In the genomic region with DNA sequence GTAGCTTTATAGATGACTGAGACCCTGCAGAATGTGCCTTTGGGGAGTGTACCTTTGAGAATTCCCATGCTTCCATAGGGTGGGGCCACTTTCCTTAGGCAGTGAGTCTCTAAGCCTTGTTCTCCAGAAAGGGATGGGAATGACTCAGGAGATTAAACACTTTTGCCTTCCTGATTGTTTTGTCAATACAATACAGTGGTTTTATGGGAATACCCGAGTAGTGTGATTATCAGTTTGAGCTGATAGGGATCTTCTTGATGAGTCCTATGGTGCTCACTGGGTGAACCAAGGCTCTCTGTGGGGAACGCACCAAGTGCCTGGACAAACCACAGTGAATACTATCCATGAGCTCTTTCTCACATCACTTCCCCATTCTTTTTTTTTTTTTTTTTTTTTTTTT, we compare ENCODE assay signal across 11 cellular contexts. TPM values are rescaled to one million over a fixed set of nuclear protein-coding genes. Genes with fewer than 3 reads are reported as not detected.
DNase-seq lines count a peak whose midpoint lies in the region; ATAC-seq and TF ChIP-seq lines count a peak whose summit lies in the region.
"Had no signal": no experiment of that assay in that cellular context is flagged by ENCODE, and none has a peak within 500 bp of the region (broad histone marks: within the 10 kb centered on the region; RNA-seq: fewer than 3 reads in every experiment).

No MANE protein-coding gene starts in this region.

- H2AK9ac ChIP-seq in IMR-90 (replicated peaks; ENCODE audit: low read depth, low read length, poor library complexity): no peak overlapping the region

- H3K4ac ChIP-seq in IMR-90 (ENCODE audit: low read depth, low read length): peak overlapping the region; percentile 62

- TF ChIP-seq RAD21 in IMR-90 (IDR thresholded peaks at IDR 0.05; ENCODE audit: low read length): no peak; the same call in 1 of the 2 replicates

- H3K27me3 ChIP-seq in IMR-90 (ENCODE audit: control insufficient read depth, insufficient read depth, low read length) (no peaks in the 10 kb centered on the region), lower lobe of right lung (ENCODE audit: low read depth) (no peaks in the 10 kb centered on the region)

- peaks cover 4 to 34% of the 10 kb centered on the region in 2 experiments for H3K79me1 ChIP-seq in IMR-90 (ENCODE audit: low read depth in 1 of 2, low read length in 2 of 2)

- no peak for ATAC-seq in IMR-90 (ENCODE audit: low read depth)
- ATAC-seq in lower lobe of right lung: peak; percentile 73 to 83
- ATAC-seq in HG02588 (IDR thresholded peaks at IDR 0.05; ENCODE audit: unreplicated experiment): no peak
- ATAC-seq in HG03045 (IDR thresholded peaks at IDR 0.05; ENCODE audit: unreplicated experiment): no peak

- peak overlapping the region; percentile 50 for H2BK120ac ChIP-seq in IMR-90 (ENCODE audit: low read depth, low read length)

- in situ Hi-C loops in IMR-90 (cut with MboI; ENCODE audit: low sequenced_read_pairs): no loop called here
- in situ Hi-C loops in astrocyte of the spinal cord (cut with HindIII; ENCODE audit: low sequenced_read_pairs): no loop called here

- no TSS peak for BruUV-seq in IMR-90 (replicated peaks; lab: Mats Ljungman, UMichigan)

- DNase-seq in A172 (ENCODE audit: low spot score) (peak; percentile 98), IMR-90 (peak; percentile 74), astrocyte of the spinal cord (ENCODE audit: low read depth, low spot score) (peak; percentile 54), lower lobe of right lung (no peak), NCI-H1694 (lab: John Stamatoyannopoulos, UW) (no peak)
- no peak for DNase-seq in stimulated activated naive CD4-positive, alpha-beta T cell (lab: John Stamatoyannopoulos, UW)
- DNase-seq: activated CD4-positive, alpha-beta T cell treated with anti-CD3 and anti-CD28 coated beads, Interleukin-2, amount 10 ng/mL, durations not matched to agents 7 days and 5 days; foreskin melanocyte; stimulated activated CD4-positive, alpha-beta T cell treated with anti-CD3 and anti-CD28 coated beads, Interleukin-2, amount 100 ng/mL, for 48 hours had no signal

- H3K4me2 ChIP-seq in IMR-90 (ENCODE audit: low read depth, low read length): peak overlapping the region; percentile 27; the same call in 1 of the 2 replicates

- H3K27ac ChIP-seq in IMR-90 (ENCODE audit: insufficient read depth, low read length) (peak overlapping the region; percentile 4; the same call in 1 of the 2 replicates), lower lobe of right lung (peak overlapping the region; percentile 64)

- H3K9ac ChIP-seq in IMR-90 (ENCODE audit: low read depth, low read length): no peak overlapping the region

- no CpG with 5 or more reads among the region's 2 CpGs for WGBS in IMR-90 (ENCODE audit: extremely low coverage in 2 of 2, insufficient read length in 1 of 2), 2 experiments

- POLR2A ChIA-PET in IMR-90 (lab: Charles Lee; ENCODE audit: unreplicated experiment): interaction anchor here (1.0 kb wide), 1 partner anchor 10 kb away, joined by 3 read pairs; no protein-coding TSS in a partner anchor

- H2BK5ac ChIP-seq in IMR-90 (ENCODE audit: low read depth, low read length, poor library complexity, severe bottlenecking): peak overlapping the region; percentile 76

- peak overlapping the region; percentile 54 for H2AK5ac ChIP-seq in IMR-90 (ENCODE audit: low read depth, low read length)

- H4K5ac ChIP-seq in IMR-90 (ENCODE audit: low read depth, low read length): peak overlapping the region; percentile 1; the same call in 1 of the 2 replicates

- H3K4me3 ChIP-seq in IMR-90 (ENCODE audit: insufficient read depth, low read depth, low read length) (no peak overlapping the region), astrocyte of the spinal cord (ENCODE audit: low read depth, low read length) (no peak overlapping the region), lower lobe of right lung (no peak overlapping the region)

- no peak overlapping the region for H2AFZ ChIP-seq in IMR-90 (replicated peaks; ENCODE audit: low read length, poor library complexity)

- peak overlapping the region; percentile 30; the same call in 1 of the 2 replicates for H2BK20ac ChIP-seq in IMR-90 (ENCODE audit: low read depth, low read length)

- no peaks in the 10 kb centered on the region for H3K9me3 ChIP-seq in IMR-90 (ENCODE audit: control insufficient read depth, insufficient read depth, low read length)
- H3K9me3 ChIP-seq in lower lobe of right lung: no peaks in the 10 kb centered on the region

- TF ChIP-seq POLR2A in IMR-90 (IDR thresholded peaks at IDR 0.05; ENCODE audit: low read depth, low read length): no peak

- H3K9me1 ChIP-seq in IMR-90 (ENCODE audit: insufficient read depth, low read length): peaks cover 17% of the 10 kb centered on the region

- H3K23ac ChIP-seq in IMR-90 (ENCODE audit: low read depth, low read length): peak overlapping the region; percentile 39; the same call in 1 of the 2 replicates

- CTCF ChIA-PET in IMR-90 (lab: Yijun Ruan, JAX): interaction anchor here (0.6 kb wide), 1 partner anchor 15 kb away, joined by 3 read pairs; no protein-coding TSS in a partner anchor

- intact Hi-C loops in IMR-90 (cut with micrococcal nuclease) (no loop called here), lower lobe of right lung (cut with DNase I) (no loop called here)

- H3K18ac ChIP-seq in IMR-90 (ENCODE audit: low read depth, low read length): peak overlapping the region; percentile 5; the same call in 1 of the 2 replicates

- no peak overlapping the region for H3K56ac ChIP-seq in IMR-90 (ENCODE audit: extremely low read depth, insufficient read depth, low read length)

- peak overlapping the region; percentile 57 for H4K91ac ChIP-seq in IMR-90 (ENCODE audit: insufficient read depth, low read depth, low read length)

- peak overlapping the region; percentile 72; the same call in 2 of the 3 replicates for H2BK15ac ChIP-seq in IMR-90 (ENCODE audit: low read depth, low read length)

- peak overlapping the region in 1 of 2 experiments; percentile 73; a peak in 2 of 4 replicates for H4K8ac ChIP-seq in IMR-90 (ENCODE audit: low read depth in 2 of 2, low read length in 2 of 2)

- peaks cover 13% of the 10 kb centered on the region for H3K36me3 ChIP-seq in IMR-90 (ENCODE audit: control insufficient read depth, insufficient read depth, low read length)
- no peaks in the 10 kb centered on the region for H3K36me3 ChIP-seq in lower lobe of right lung

- dilution Hi-C loops in IMR-90 (cut with HindIII; ENCODE audit: low sequenced_read_pairs, unreplicated experiment): no loop called here

- H3K4me1 ChIP-seq in IMR-90 (ENCODE audit: control insufficient read depth, insufficient read depth, low read length) (peaks cover 27% of the 10 kb centered on the region), lower lobe of right lung (peaks cover 82% of the 10 kb centered on the region)

- no peak for TF ChIP-seq CTCF in IMR-90 (conservative IDR thresholded peaks at IDR 0.05; ENCODE audit: low read depth, low read length)
- TF ChIP-seq CTCF in astrocyte of the spinal cord (IDR thresholded peaks at IDR 0.05; ENCODE audit: low read depth, low read length): no peak
- no peak for TF ChIP-seq CTCF in lower lobe of right lung (IDR thresholded peaks at IDR 0.05)

- H3K14ac ChIP-seq in IMR-90 (replicated peaks; ENCODE audit: low read depth, low read length): peak overlapping the region; percentile 53

- peaks cover 4% of the 10 kb centered on the region; the same call in 1 of the 2 replicates for H4K20me1 ChIP-seq in IMR-90 (ENCODE audit: insufficient read depth, low read length)

TF ChIP-seq in IMR-90, 13 proteins besides CTCF, POLR2A, EP300 and RAD21:
- no peak for TF ChIP-seq RFX5 (IDR thresholded peaks at IDR 0.05; ENCODE audit: low read depth, low read length)
- 0 out of 2 replicates have a peak, but pooled peaks have one; percentile 6 for TF ChIP-seq FOS (IDR thresholded peaks at IDR 0.05; ENCODE audit: low read depth, low read length)

RNA-seq across cellular contexts. Expression of gene MYOF, which starts 6.3 kb away (rescaled TPM):
- total RNA-seq in A172 (2014; rRNA removed; shearing (Covaris generic)): 285 and 317 TPM in 2 replicates
- total RNA-seq in IMR-90 (2012; rRNA removed): 281 and 332 TPM in 2 replicates
- polyA plus RNA-seq in IMR-90 (2012; rRNA removed): 197 and 221 TPM in 2 replicates
- polyA plus RNA-seq in IMR-90 (2012; cell fraction: cytosol; rRNA removed): 72.0 and 103 TPM in 2 replicates
- 86.1 and 277 TPM in 2 replicates for polyA plus RNA-seq in IMR-90 (2012; cell fraction: nucleus; rRNA removed; ENCODE audit: low replicate concordance)
- total RNA-seq in lower lobe of right lung: 127 TPM

RNA-seq across cellular contexts. Expression of gene CEP55, which starts 20.5 kb away (rescaled TPM):
- total RNA-seq in A172 (2014; rRNA removed; shearing (Covaris generic)): 193 and 250 TPM in 2 replicates
- total RNA-seq in IMR-90 (2012; rRNA removed) (23.5 and 30.8 TPM in 2 replicates), lower lobe of right lung (1.4 TPM)
- polyA plus RNA-seq in IMR-90 (2012; rRNA removed): 13.8 and 15.7 TPM in 2 replicates
- polyA plus RNA-seq in IMR-90 (2012; cell fraction: cytosol; rRNA removed): 2.4 and 3.8 TPM in 2 replicates
- polyA plus RNA-seq in IMR-90 (2012; cell fraction: nucleus; rRNA removed; ENCODE audit: low replicate concordance): 1.1 and 5.1 TPM in 2 replicates

Comparison
In these comparisons a context has a peak if more than half of its experiments do, and no peak if none do; other contexts are left out.
1. DNase-seq: peak in A172 (single experiment), IMR-90 (single experiment) and astrocyte of the spinal cord (single experiment); none in lower lobe of right lung (single experiment), NCI-H1694 (single experiment) and stimulated activated naive CD4-positive, alpha-beta T cell (0 of 6).
2. ATAC-seq: peak in lower lobe of right lung (2 of 2); none in IMR-90 (single experiment), HG02588 (single experiment) and HG03045 (single experiment).